Comparison of ENCODE assay signal across 13 cellular contexts in genomic region chr11:106585061-106585460, GRCh38.
A peak's percentile ranks its signal among the peaks of the same experiment; 100 is the strongest.
DNase-seq lines count a peak whose midpoint lies in the region; ATAC-seq, FAIRE-seq and TF ChIP-seq lines count a peak whose summit lies in the region.
"Had no signal": no experiment of that assay in that cellular context is flagged by ENCODE, and none has a peak within 500 bp of the region (broad histone marks: within the 10 kb centered on the region; RNA-seq: fewer than 3 reads in every experiment).

No MANE protein-coding gene starts in this region.

- no peaks in the 10 kb centered on the region for H3K27me3 Mint-ChIP-seq in T-helper 17 cell

- H3K36me3 ChIP-seq in HEK293 (ENCODE audit: control insufficient read depth in 2 of 2, insufficient read depth in 1 of 2, low read length in 2 of 2), result no peaks in the 10 kb centered on the region
- H3K36me3 ChIP-seq: suprapubic skin had no signal

- H3K4me1 Mint-ChIP-seq in T-helper 17 cell, result no peaks in the 10 kb centered on the region
- H3K4me1 Mint-ChIP-seq: immature natural killer cell had no signal

- POLR2A ChIA-PET in HEK293 (lab: Yijun Ruan, JAX), result no interaction called here

- FAIRE-seq in GM12892 (lab: Jason Lieb, UNC), result no peak

- TF ChIP-seq POLR2A in GM12892 (IDR thresholded peaks at IDR 0.05; ENCODE audit: low read depth, low read length), result no peak

- H3K36me3 Mint-ChIP-seq in T-helper 17 cell (ENCODE audit: low read depth), result no peaks in the 10 kb centered on the region
- H3K36me3 Mint-ChIP-seq: activated naive CD4-positive, alpha-beta T cell treated with anti-CD3 and anti-CD28 coated beads, Interleukin-2, amount 50 U/mL, for 72 hours; immature natural killer cell had no signal

- no peak overlapping the region for H3K27ac Mint-ChIP-seq in T-helper 17 cell
- H3K27ac Mint-ChIP-seq: activated naive CD4-positive, alpha-beta T cell treated with anti-CD3 and anti-CD28 coated beads, Interleukin-2, amount 50 U/mL, for 72 hours; immature natural killer cell; T-helper 1 cell treated with Interleukin-12 subunit alpha and Interleukin-12 subunit beta and Interleukin-4 antibody, amounts not matched to agents 30 μg/mL and 1 μg/mL, for 36 hours had no signal

- peak; percentile 65 for TF ChIP-seq CTCF in AG10803 (conservative IDR thresholded peaks at IDR 0.05; ENCODE audit: low read length)
- no peak for TF ChIP-seq CTCF in HEK293 (tag by site-specific recombination; IDR thresholded peaks at IDR 0.05)

- ATAC-seq in GM19463 (IDR thresholded peaks at IDR 0.05; ENCODE audit: unreplicated experiment), result no peak
- no peak for ATAC-seq in T-helper 17 cell
- ATAC-seq: activated naive CD4-positive, alpha-beta T cell treated with anti-CD3 and anti-CD28 coated beads, Interleukin-2, amount 50 U/mL, for 72 hours had no signal

- DNase-seq in AG10803 (ENCODE audit: low read depth) (peak; percentile 54), SK-N-DZ (ENCODE audit: low spot score) (peak; percentile 1), iPS DF 19.7 (ENCODE audit: low read depth, low spot score) (peak; percentile 2), GM12892 (ENCODE audit: insufficient read length) (no peak), T-helper 17 cell (no peak)
- DNase-seq in activated CD4-positive, alpha-beta T cell treated with anti-CD3 and anti-CD28 coated beads for 1 hour, result no peak
- DNase-seq: immature natural killer cell, KG1 had no signal

- CTCF ChIA-PET in HEK293 (lab: Yijun Ruan, JAX), result interaction anchor here (0.7 to 1.6 kb wide), 5 partner anchors 17 to 498 kb away, joined by 3 to 5 read pairs (median 3); no protein-coding TSS in a partner anchor

- H3K27ac ChIP-seq in HEK293 (ENCODE audit: extremely low read depth, low read depth, low read length), result no peak overlapping the region
- H3K27ac ChIP-seq: suprapubic skin had no signal

- H3K4me3 Mint-ChIP-seq in T-helper 17 cell, result no peak overlapping the region
- H3K4me3 Mint-ChIP-seq: immature natural killer cell; T-helper 1 cell treated with Interleukin-12 subunit alpha and Interleukin-12 subunit beta and Interleukin-4 antibody, amounts not matched to agents 30 μg/mL and 1 μg/mL, for 36 hours had no signal

- no peaks in the 10 kb centered on the region for H3K4me1 ChIP-seq in HEK293 (ENCODE audit: control insufficient read depth, insufficient read depth, low read length)
- H3K4me1 ChIP-seq: suprapubic skin had no signal

- H3K9me3 ChIP-seq in HEK293 (ENCODE audit: control insufficient read depth, insufficient read depth, low read depth, low read length), result no peaks in the 10 kb centered on the region
- H3K9me3 ChIP-seq in T-helper 17 cell (ENCODE audit: control insufficient read depth, low read length, poor library complexity, severe bottlenecking), result no peaks in the 10 kb centered on the region
- H3K9me3 ChIP-seq: suprapubic skin had no signal

- no peak overlapping the region for H3K4me3 ChIP-seq in AG10803 (ENCODE audit: low read length)
- no peak overlapping the region for H3K4me3 ChIP-seq in HEK293 (ENCODE audit: low read depth, low read length)
- H3K4me3 ChIP-seq: suprapubic skin had no signal

TF ChIP-seq in HEK293, 187 proteins besides CTCF, POLR2A, EP300 and RAD21:
- TF ChIP-seq ZNF654 (tag by site-specific recombination; IDR thresholded peaks at IDR 0.05; ENCODE audit: low read depth) (peak; percentile 22; the same call in 1 of the 2 replicates), ZNF610 (tag by site-specific recombination; IDR thresholded peaks at IDR 0.05; ENCODE audit: borderline replicate concordance) (no peak)
TF ChIP-seq in HEK293: peak in this region for 1.

Comparison
In these comparisons a context has a peak if more than half of its experiments do, and no peak if none do; other contexts are left out.
1. DNase-seq: peak in AG10803 (single experiment), SK-N-DZ (single experiment) and iPS DF 19.7 (single experiment); none in GM12892 (single experiment), activated CD4-positive, alpha-beta T cell treated with anti-CD3 and anti-CD28 coated beads for 1 hour (single experiment) and T-helper 17 cell (0 of 3).